Comparison of ENCODE assay signal across 17 cellular contexts in the genomic region with DNA sequence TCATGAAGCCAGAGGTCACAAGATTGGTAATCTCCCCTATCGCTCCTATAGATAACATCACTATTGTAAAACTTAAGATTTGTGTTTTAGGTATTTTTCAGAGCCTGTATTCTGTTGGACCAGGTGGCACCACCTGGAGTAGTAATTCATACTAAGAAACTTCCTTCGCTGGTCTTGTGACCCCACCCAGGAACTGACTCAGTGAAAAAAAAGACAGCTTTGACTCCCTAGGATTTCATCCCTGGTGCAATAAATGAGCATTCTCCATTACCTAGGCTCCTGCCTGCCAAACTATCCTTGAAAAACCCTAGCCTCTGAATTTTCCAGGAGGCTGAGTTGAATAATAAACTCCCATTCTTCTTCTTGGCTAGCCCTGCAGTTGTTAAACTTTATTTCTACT. TPM values are rescaled to one million over a fixed set of nuclear protein-coding genes. Genes with fewer than 3 reads are reported as not detected.
"Had no signal": no experiment of that assay in that cellular context is flagged by ENCODE, and none has a peak within 500 bp of the region (broad histone marks: within the 10 kb centered on the region; RNA-seq: fewer than 3 reads in every experiment).

No MANE protein-coding gene starts in this region.

- H3K36me3 ChIP-seq: colonic mucosa, gastroesophageal sphincter, heart left ventricle, spleen, upper lobe of left lung had no signal

- H3K27ac ChIP-seq: colonic mucosa, gastroesophageal sphincter, spleen, testis, upper lobe of left lung had no signal

- H3K27me3 ChIP-seq: colonic mucosa, gastroesophageal sphincter, heart left ventricle, spleen, testis, upper lobe of left lung had no signal

- ATAC-seq: activated CD8-positive, alpha-beta T cell treated with anti-CD3 and anti-CD28 coated beads for 36 hours; gastroesophageal sphincter; left ventricle myocardium superior; sciatic nerve; stimulated activated memory B cell treated with anti-CD40 and anti-IgM and Interleukin-4, amounts not matched to agents 10 μg/mL and 1 μg/mL and 100 μg/mL, for 72 hours had no signal

- H3K4me1 ChIP-seq: colonic mucosa, gastroesophageal sphincter, heart left ventricle, spleen, testis, upper lobe of left lung had no signal

- DNase-seq: activated CD4-positive, alpha-beta T cell treated with anti-CD3 and anti-CD28 coated beads, Interleukin-2, amount 10 ng/mL, durations not matched to agents 24 days and 14 days; activated CD8-positive, alpha-beta T cell treated with anti-CD3 and anti-CD28 coated beads for 36 hours; activated naive CD4-positive, alpha-beta T cell treated with anti-CD3 and anti-CD28 coated beads for 36 hours; activated T-cell treated with anti-CD3 and anti-CD28 coated beads, Interleukin-2, amount 50 U/mL, for 24 hours; central memory CD4-positive, alpha-beta T cell; colonic mucosa; heart left ventricle; left ventricle myocardium superior; spleen; stimulated activated CD4-positive, alpha-beta T cell treated with anti-CD3 and anti-CD28 coated beads, Interleukin-4, amount 100 ng/mL, for 4 hours; T-helper 1 cell; T-helper 9 cell; testis; upper lobe of left lung had no signal

- H3K4me3 ChIP-seq: colonic mucosa, gastroesophageal sphincter, heart left ventricle, spleen, testis, upper lobe of left lung had no signal

- H3K9me3 ChIP-seq: colonic mucosa, gastroesophageal sphincter, testis, upper lobe of left lung had no signal

RNA-seq across cellular contexts. Expression of a gene that starts 10.6 kb away (rescaled TPM):
- total RNA-seq: activated naive CD4-positive, alpha-beta T cell treated with anti-CD3 and anti-CD28 coated beads for 36 hours had no signal
